ENCODE assay signal across 10 cellular contexts in genomic region chr4:109079731-109080130, GRCh38.
A peak's percentile ranks its signal among the peaks of the same experiment; 100 is the strongest.
DNase-seq lines count a peak whose midpoint lies in the region; ATAC-seq and TF ChIP-seq lines count a peak whose summit lies in the region.
"Had no signal": no experiment of that assay in that cellular context is flagged by ENCODE, and none has a peak within 500 bp of the region (broad histone marks: within the 10 kb centered on the region; RNA-seq: fewer than 3 reads in every experiment).

No MANE protein-coding gene starts in this region.

- no peak overlapping the region for H2AFZ ChIP-seq in ACC112 (ENCODE audit: low read length, unreplicated experiment)

- H3K4me1 ChIP-seq in ACC112 (ENCODE audit: control insufficient read depth, insufficient read depth, low read length, unreplicated experiment) (peaks cover 13% of the 10 kb centered on the region), HEK293 (ENCODE audit: control insufficient read depth, insufficient read depth, low read length) (no peaks in the 10 kb centered on the region), SJSA1 (replicated peaks) (peaks cover 16% of the 10 kb centered on the region)

- CTCF ChIA-PET in HEK293 (lab: Yijun Ruan, JAX): interaction anchor here (1.1 kb wide), 1 partner anchor 12 kb away, joined by 3 read pairs; no protein-coding TSS in a partner anchor

- no peaks in the 10 kb centered on the region for H3K9me3 ChIP-seq in HEK293 (ENCODE audit: control insufficient read depth, insufficient read depth, low read depth, low read length)
- H3K9me3 ChIP-seq in SJSA1 (replicated peaks): no peaks in the 10 kb centered on the region

- no peak for ATAC-seq in GM19463 (IDR thresholded peaks at IDR 0.05; ENCODE audit: unreplicated experiment)

- H3K27me3 ChIP-seq in ACC112 (ENCODE audit: insufficient read depth, low read length) (no peaks in the 10 kb centered on the region), SJSA1 (replicated peaks) (no peaks in the 10 kb centered on the region)

- H3K36me3 ChIP-seq in ACC112 (ENCODE audit: insufficient read depth, low read length) (no peaks in the 10 kb centered on the region), HEK293 (ENCODE audit: control insufficient read depth in 2 of 2, insufficient read depth in 1 of 2, low read length in 2 of 2) (no peaks in the 10 kb centered on the region), SJSA1 (no peaks in the 10 kb centered on the region)

- POLR2A ChIA-PET in HEK293 (lab: Yijun Ruan, JAX): no interaction called here

- H3K4me3 ChIP-seq in ACC112 (ENCODE audit: low read depth, low read length) (peak overlapping the region; percentile 19; the same call in 1 of the 2 replicates), HEK293 (ENCODE audit: low read depth, low read length) (no peak overlapping the region), SJSA1 (no peak overlapping the region), fibroblast of villous mesenchyme (ENCODE audit: low read depth, low read length) (no peak overlapping the region)

- peak overlapping the region; percentile 70 for H3K27ac ChIP-seq in ACC112 (ENCODE audit: low read depth, low read length)
- no peak overlapping the region for H3K27ac ChIP-seq in HEK293 (ENCODE audit: extremely low read depth, low read depth, low read length)
- peak overlapping the region; percentile 30 for H3K27ac ChIP-seq in SJSA1

- no peaks in the 10 kb centered on the region for H3K79me2 ChIP-seq in ACC112 (ENCODE audit: control insufficient read depth, insufficient read depth, low read length, unreplicated experiment)

- peak in 1 of 2 experiments; percentile 27 for DNase-seq in SJSA1 (ENCODE audit: low read depth in 1 of 2, low spot score in 2 of 2)
- peak; percentile 49 for DNase-seq in fibroblast of villous mesenchyme (ENCODE audit: low read depth)
- DNase-seq in activated CD8-positive, alpha-beta memory T cell treated with anti-CD3 and anti-CD28 coated beads, Interleukin-2, amount 50 U/mL, for 4 hours: no peak
- DNase-seq in NCI-H82 (lab: John Stamatoyannopoulos, UW): no peak
- DNase-seq in OCI-M2 (lab: John Stamatoyannopoulos, UW; ENCODE audit: unreplicated experiment): no peak
- DNase-seq: NCI-H2227 treated with DMSO at 0.1 percent for 48 hours, RPMI8226 had no signal

- TF ChIP-seq CTCF in HEK293 (tag by site-specific recombination; IDR thresholded peaks at IDR 0.05) (no peak), fibroblast of villous mesenchyme (IDR thresholded peaks at IDR 0.05; ENCODE audit: insufficient read depth, low read depth, low read length) (no peak)

TF ChIP-seq in HEK293, 187 proteins besides CTCF, POLR2A, EP300 and RAD21:
- TF ChIP-seq PRDM10 (tag by site-specific recombination; IDR thresholded peaks at IDR 0.05) (0 out of 2 replicates have a peak, but pooled peaks have one; percentile 20), OSR2 (tag by site-specific recombination; IDR thresholded peaks at IDR 0.05) (peak; percentile 54), ZNF2 (tag by site-specific recombination; IDR thresholded peaks at IDR 0.05) (no peak), ZXDB (tag by site-specific recombination; IDR thresholded peaks at IDR 0.05) (0 out of 2 replicates have a peak, but pooled peaks have one; percentile 46), PRDM6 (tag by site-specific recombination; IDR thresholded peaks at IDR 0.05) (peak; percentile 39), SP7 (tag by site-specific recombination; IDR thresholded peaks at IDR 0.05) (peak; percentile 26; the same call in 1 of the 2 replicates), GFI1B (tag by site-specific recombination; IDR thresholded peaks at IDR 0.05) (no peak), ZEB2 (tag by site-specific recombination; IDR thresholded peaks at IDR 0.05) (no peak), ZNF629 (tag by site-specific recombination; IDR thresholded peaks at IDR 0.05) (no peak), ZSCAN18 (tag by site-specific recombination; IDR thresholded peaks at IDR 0.05) (no peak)
